Comparison of ENCODE assay signal across 8 cellular contexts in the genomic region with DNA sequence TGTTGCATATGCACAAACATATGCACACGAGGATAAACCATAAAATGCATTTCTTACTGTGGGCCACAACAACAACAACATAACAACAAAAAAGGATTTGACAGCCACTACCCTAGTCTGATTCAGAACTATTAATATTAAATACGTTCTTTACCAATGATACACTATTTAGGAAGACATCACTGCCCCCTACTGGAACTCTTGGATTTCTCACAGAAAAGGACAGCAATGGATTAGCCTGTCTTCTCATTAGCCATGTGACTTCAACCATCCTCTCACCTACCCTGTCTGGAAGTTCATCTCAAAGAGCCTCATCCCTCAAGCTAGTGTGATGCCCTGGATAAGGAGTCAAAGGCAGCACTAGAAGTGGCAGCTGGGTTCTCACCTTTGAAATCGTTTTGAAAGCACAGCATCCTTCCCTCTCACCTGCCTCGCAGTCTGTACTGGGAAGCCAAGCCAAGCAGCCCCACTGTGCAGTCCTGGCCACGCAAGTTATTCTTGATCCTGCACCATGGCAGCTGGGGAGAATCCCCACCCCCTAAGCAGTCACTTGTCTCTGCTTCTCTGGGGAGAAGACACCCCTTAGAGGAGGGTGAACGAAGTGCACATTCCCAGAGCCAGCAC.
DNase-seq lines count a peak whose midpoint lies in the region; ATAC-seq and TF ChIP-seq lines count a peak whose summit lies in the region.

No MANE protein-coding gene starts in this region.

- DNase-seq in AG09319 (ENCODE audit: extremely low read depth, low read depth) (no peak), GM10266 (ENCODE audit: extremely low spot score) (peak; percentile 32), NT2/D1 (ENCODE audit: low read depth, low spot score) (peak; percentile 32), cerebellar cortex (ENCODE audit: low spot score) (peak; percentile 77), lower lobe of right lung (no peak), NK-92 (lab: John Stamatoyannopoulos, UW; ENCODE audit: unreplicated experiment) (no peak)

- no peaks in the 10 kb centered on the region for H3K36me3 ChIP-seq in NT2/D1 (ENCODE audit: insufficient read depth, insufficient read length, low read length)
- no peaks in the 10 kb centered on the region for H3K36me3 ChIP-seq in lower lobe of right lung

- H3K4me1 ChIP-seq in NT2/D1 (ENCODE audit: insufficient read depth, insufficient read length) (no peaks in the 10 kb centered on the region), lower lobe of right lung (peaks cover 6% of the 10 kb centered on the region)

- H3K4me3 ChIP-seq in NT2/D1 (ENCODE audit: insufficient read length, low read depth) (no peak overlapping the region), lower lobe of right lung (no peak overlapping the region)

- ATAC-seq in HG03139 (IDR thresholded peaks at IDR 0.05; ENCODE audit: unreplicated experiment), result peak; percentile 70
- ATAC-seq in lower lobe of right lung, result peak; percentile 74 to 78
- no peak for ATAC-seq in GM21515 (IDR thresholded peaks at IDR 0.05; ENCODE audit: unreplicated experiment)

- no peak overlapping the region for H3K27ac ChIP-seq in lower lobe of right lung

- no peaks in the 10 kb centered on the region for H3K27me3 ChIP-seq in NT2/D1 (ENCODE audit: insufficient read depth, insufficient read length)
- no peaks in the 10 kb centered on the region for H3K27me3 ChIP-seq in lower lobe of right lung (ENCODE audit: low read depth)

- TF ChIP-seq CTCF in AG09319 (IDR thresholded peaks at IDR 0.05; ENCODE audit: low read depth, low read length) (peak; percentile 59), GM10266 (IDR thresholded peaks at IDR 0.05; ENCODE audit: control insufficient read depth, insufficient read depth, low read depth, missing control alignments) (peak; percentile 39), lower lobe of right lung (IDR thresholded peaks at IDR 0.05) (peak; percentile 72)

- H3K9ac ChIP-seq in NT2/D1 (ENCODE audit: insufficient read length, low read depth), result no peak overlapping the region

- intact Hi-C loops in lower lobe of right lung (cut with DNase I), result no loop called here

- no peaks in the 10 kb centered on the region for H3K9me3 ChIP-seq in NT2/D1 (ENCODE audit: insufficient read depth, low read length)
- H3K9me3 ChIP-seq in lower lobe of right lung, result no peaks in the 10 kb centered on the region

Comparison
In these comparisons a context has a peak if more than half of its experiments do, and no peak if none do; other contexts are left out.
1. DNase-seq: peak in GM10266 (single experiment), NT2/D1 (single experiment) and cerebellar cortex (single experiment); none in AG09319 (single experiment), lower lobe of right lung (single experiment) and NK-92 (single experiment).
2. Peak in every context shown above with its lines, with median percentiles within 50 percentile points of each other: CTCF ChIP-seq.